ENCODE assay signal across 1 cellular context in genomic region chr14:101929946-101930345, GRCh38.
TF ChIP-seq lines count a peak whose summit lies in the region.

No MANE protein-coding gene starts in this region.

TF ChIP-seq in HCT116, 20 proteins besides CTCF, POLR2A, EP300 and RAD21 (continued from another document):
- TF ChIP-seq ZBTB33 (IDR thresholded peaks at IDR 0.05; ENCODE audit: extremely low read depth, insufficient replicate concordance, low read length): no peak
- no peak for TF ChIP-seq ZNF274 (IDR thresholded peaks at IDR 0.05; ENCODE audit: low read depth, low read length)
- TF ChIP-seq EZH2phosphoT487 (IDR thresholded peaks at IDR 0.05; ENCODE audit: borderline replicate concordance): no peak
- TF ChIP-seq MAX (IDR thresholded peaks at IDR 0.05): no peak
- TF ChIP-seq EGR1 (IDR thresholded peaks at IDR 0.05; ENCODE audit: low read depth): no peak
- no peak for TF ChIP-seq CBX3 (IDR thresholded peaks at IDR 0.05; ENCODE audit: low read depth)
- TF ChIP-seq FOSL1 (IDR thresholded peaks at IDR 0.05; ENCODE audit: low read depth): no peak
- no peak for TF ChIP-seq TCF7L2 (IDR thresholded peaks at IDR 0.05; ENCODE audit: borderline replicate concordance, extremely low read depth, insufficient read depth, insufficient read length)
- TF ChIP-seq SIN3A (IDR thresholded peaks at IDR 0.05; ENCODE audit: low read depth): no peak
